In the genomic region with DNA sequence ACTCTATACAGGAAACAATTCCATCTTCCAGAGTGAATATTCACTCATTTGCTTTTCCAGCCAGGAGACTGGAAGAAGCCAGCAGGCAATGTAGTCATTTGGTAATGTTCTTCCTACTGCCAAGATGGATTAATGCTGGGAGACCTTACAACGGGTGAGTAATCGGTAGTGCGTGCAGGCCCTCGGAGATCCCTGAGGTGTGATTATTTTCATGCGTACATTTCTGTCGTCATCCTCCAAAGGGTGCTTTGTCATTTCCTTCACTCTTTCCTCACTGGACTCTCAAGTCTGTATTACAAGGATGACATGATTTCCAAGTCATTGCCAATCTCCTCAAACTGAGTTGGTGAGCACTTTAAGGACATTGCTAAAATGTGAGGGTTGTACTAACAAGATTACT, we compare ENCODE assay signal across 18 cellular contexts.
DNase-seq lines count a peak whose midpoint lies in the region; FAIRE-seq and TF ChIP-seq lines count a peak whose summit lies in the region.
"Had no signal": no experiment of that assay in that cellular context is flagged by ENCODE, and none has a peak within 500 bp of the region (broad histone marks: within the 10 kb centered on the region; RNA-seq: fewer than 3 reads in every experiment).

No MANE protein-coding gene starts in this region.

- H3K36me3 Mint-ChIP-seq in astrocyte (ENCODE audit: low read depth, unreplicated experiment), result peaks cover 2% of the 10 kb centered on the region
- H3K36me3 Mint-ChIP-seq: memory B cell had no signal

- no peak overlapping the region for H3K4me3 Mint-ChIP-seq in astrocyte (ENCODE audit: unreplicated experiment)
- H3K4me3 Mint-ChIP-seq: memory B cell had no signal

- peak; percentile 93 for DNase-seq in AG04450 (ENCODE audit: low read depth, low spot score)
- DNase-seq in HCEC 1CT, result peak; percentile 99
- DNase-seq in astrocyte (ENCODE audit: low read depth), result peak; percentile 97
- DNase-seq in fibroblast of villous mesenchyme (ENCODE audit: low read depth), result peak; percentile 88
- DNase-seq in stimulated activated CD4-positive, alpha-beta T cell treated with anti-CD3 and anti-CD28 coated beads, Interleukin-4, amount 100 ng/mL, for 4 hours, result no peak
- no peak for DNase-seq in WERI-Rb-1
- DNase-seq in NCI-H128 (lab: John Stamatoyannopoulos, UW; ENCODE audit: unreplicated experiment), result no peak
- DNase-seq in NCI-H1436 (lab: John Stamatoyannopoulos, UW), result no peak
- DNase-seq: activated naive CD4-positive, alpha-beta T cell; BE2C; cerebellar nuclear complex; DMS79; MM.1S; NK-92 treated with Interleukin-12 subunit alpha and Interleukin-12 subunit beta, amount 100 ng/mL, for 24 hours; spleen had no signal

- H3K36me3 ChIP-seq in astrocyte (ENCODE audit: insufficient read depth, low read length) (no peaks in the 10 kb centered on the region), WERI-Rb-1 (no peaks in the 10 kb centered on the region)
- H3K36me3 ChIP-seq: BE2C, neutrophil, spleen had no signal

- H4K20me1 ChIP-seq in astrocyte (ENCODE audit: insufficient read depth, low read length), result no peaks in the 10 kb centered on the region

- no peak overlapping the region for H3K27ac Mint-ChIP-seq in astrocyte (ENCODE audit: unreplicated experiment)

- CTCF ChIA-PET in AG04450 (lab: Charles Lee), result no interaction called here

- FAIRE-seq in astrocyte (lab: Jason Lieb, UNC), result peak; percentile 9
- FAIRE-seq: GM12891 had no signal

- peaks cover 2% of the 10 kb centered on the region for H3K9me3 Mint-ChIP-seq in astrocyte (ENCODE audit: unreplicated experiment)
- H3K9me3 Mint-ChIP-seq: memory B cell had no signal

- H3K4me3 ChIP-seq in AG04450 (ENCODE audit: low read depth, low read length) (no peak overlapping the region), astrocyte (ENCODE audit: insufficient read depth, low read depth, low read length) (no peak overlapping the region), fibroblast of villous mesenchyme (ENCODE audit: low read depth, low read length) (no peak overlapping the region), WERI-Rb-1 (ENCODE audit: low read depth, low read length) (no peak overlapping the region)
- H3K4me3 ChIP-seq: spleen had no signal

- peaks cover 6% of the 10 kb centered on the region for H3K4me1 ChIP-seq in astrocyte (ENCODE audit: insufficient read depth, low read length)

- H3K27ac ChIP-seq in AG04450 (ENCODE audit: low read depth, low read length), result no peak overlapping the region
- H3K27ac ChIP-seq in astrocyte (ENCODE audit: low read depth, low read length), result peak overlapping the region; percentile 64
- no peak overlapping the region for H3K27ac ChIP-seq in WERI-Rb-1
- H3K27ac ChIP-seq: neutrophil, spleen had no signal

- no peak overlapping the region for H3K4me2 ChIP-seq in astrocyte (ENCODE audit: low read length)

- no peak for TF ChIP-seq CTCF in AG04450 (IDR thresholded peaks at IDR 0.05; ENCODE audit: low read depth, low read length)
- no peak for TF ChIP-seq CTCF in astrocyte (IDR thresholded peaks at IDR 0.05; ENCODE audit: insufficient read depth, low read depth, low read length)
- no peak for TF ChIP-seq CTCF in fibroblast of villous mesenchyme (IDR thresholded peaks at IDR 0.05; ENCODE audit: insufficient read depth, low read depth, low read length)
- no peak for TF ChIP-seq CTCF in WERI-Rb-1 (IDR thresholded peaks at IDR 0.05; ENCODE audit: low read depth, low read length)

- no peak overlapping the region for H3K9ac ChIP-seq in astrocyte (ENCODE audit: low read length)

- POLR2A ChIA-PET in AG04450 (lab: Yijun Ruan, JAX), result no interaction called here

- H2AFZ ChIP-seq in astrocyte (ENCODE audit: low read depth, low read length), result no peak overlapping the region

- no peaks in the 10 kb centered on the region for H3K27me3 Mint-ChIP-seq in astrocyte (ENCODE audit: low read depth, unreplicated experiment)
- H3K27me3 Mint-ChIP-seq: memory B cell had no signal

- H3K79me2 ChIP-seq in astrocyte (ENCODE audit: insufficient read depth, low read length), result no peaks in the 10 kb centered on the region

- H3K27me3 ChIP-seq in AG04450 (ENCODE audit: control insufficient read depth, insufficient read depth, low read length) (no peaks in the 10 kb centered on the region), astrocyte (ENCODE audit: insufficient read depth, low read length) (no peaks in the 10 kb centered on the region), WERI-Rb-1 (ENCODE audit: insufficient read depth, low read depth, severe bottlenecking) (no peaks in the 10 kb centered on the region)
- H3K27me3 ChIP-seq: BE2C, neutrophil, spleen had no signal

- H3K9me3 ChIP-seq in AG04450 (ENCODE audit: control insufficient read depth, insufficient read depth, low read length) (peaks cover 6% of the 10 kb centered on the region), astrocyte (ENCODE audit: insufficient read depth, low read depth, low read length) (peaks cover 3% of the 10 kb centered on the region), WERI-Rb-1 (ENCODE audit: severe bottlenecking) (no peaks in the 10 kb centered on the region)
- H3K9me3 ChIP-seq: BE2C, neutrophil, spleen had no signal

- peaks cover 34% of the 10 kb centered on the region for H3K4me1 Mint-ChIP-seq in astrocyte (ENCODE audit: low read depth, unreplicated experiment)

Comparison
In these comparisons a context has a peak if more than half of its experiments do, and no peak if none do; other contexts are left out.
1. DNase-seq: peak in AG04450 (single experiment), HCEC 1CT (single experiment), astrocyte (single experiment) and fibroblast of villous mesenchyme (single experiment); none in stimulated activated CD4-positive, alpha-beta T cell treated with anti-CD3 and anti-CD28 coated beads, Interleukin-4, amount 100 ng/mL, for 4 hours (0 of 2), WERI-Rb-1 (single experiment), NCI-H128 (single experiment) and NCI-H1436 (single experiment).